27 cellular contexts compared by ENCODE assay signal in the genomic region with DNA sequence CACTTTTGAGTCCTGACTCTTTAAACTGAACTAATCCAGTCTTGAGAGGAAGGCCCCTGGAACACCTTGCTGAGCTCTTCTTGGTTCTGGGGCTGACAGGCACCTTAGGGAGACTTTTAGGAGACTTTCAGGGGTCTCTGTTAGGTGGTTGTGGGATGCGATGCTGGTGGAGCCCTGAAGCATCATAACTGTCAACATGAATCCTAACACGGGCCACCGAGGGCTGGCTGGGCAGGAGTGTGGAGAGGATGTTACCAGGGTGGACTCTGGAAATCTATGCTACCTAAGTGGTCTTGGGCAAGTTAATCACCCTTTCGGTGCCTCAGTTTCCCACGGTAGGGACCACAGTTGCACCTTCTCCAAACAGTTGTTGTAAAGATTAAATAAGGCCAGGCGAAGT.
"Had no signal": no experiment of that assay in that cellular context is flagged by ENCODE, and none has a peak within 500 bp of the region (broad histone marks: within the 10 kb centered on the region; RNA-seq: fewer than 3 reads in every experiment).

No MANE protein-coding gene starts in this region.

- H3K36me3 ChIP-seq: colonic mucosa, esophagus muscularis mucosa, esophagus squamous epithelium, gastrocnemius medialis, gastroesophageal sphincter, heart left ventricle had no signal

- DNase-seq: colonic mucosa; cortex of kidney; dermis blood vessel endothelial cell; dorsolateral prefrontal cortex; effector CD4-positive, alpha-beta T cell; effector CD8-positive, alpha-beta T cell; effector memory CD4-positive, alpha-beta T cell; effector memory CD8-positive, alpha-beta T cell; endodermal cell; erythroblast; esophagus squamous epithelium; foreskin fibroblast; foreskin keratinocyte; foreskin melanocyte; gastrocnemius medialis; glutamatergic neuron; head of caudate nucleus had no signal

- H3K9me3 ChIP-seq: colonic mucosa, esophagus muscularis mucosa, esophagus squamous epithelium, gastrocnemius medialis, heart left ventricle had no signal

- H3K4me3 ChIP-seq: colonic mucosa, coronary artery, dorsolateral prefrontal cortex, esophagus muscularis mucosa, esophagus squamous epithelium, gastrocnemius medialis, gastroesophageal sphincter, heart left ventricle had no signal

- H3K27ac ChIP-seq: colonic mucosa, coronary artery, dorsolateral prefrontal cortex, epithelial cell of prostate, esophagus muscularis mucosa, esophagus squamous epithelium, foreskin keratinocyte, gastrocnemius medialis, gastroesophageal sphincter, heart left ventricle had no signal

- H3K4me1 ChIP-seq: colonic mucosa, foreskin keratinocyte, gastrocnemius medialis had no signal

- FAIRE-seq: colon, endometrium, endothelial cell of umbilical vein, frontal cortex had no signal

- ATAC-seq: effector memory CD8-positive, alpha-beta T cell; esophagus mucosa; foreskin keratinocyte; gastrocnemius medialis; gastroesophageal sphincter; heart left ventricle had no signal

- H3K27me3 ChIP-seq: colonic mucosa, dorsolateral prefrontal cortex, gastrocnemius medialis had no signal
